Comparison of ENCODE assay signal across 1 cellular context in genomic region chr12:106957617-106958016, GRCh38.
TF ChIP-seq lines count a peak whose summit lies in the region.

No MANE protein-coding gene starts in this region.

TF ChIP-seq in H1, 55 proteins besides CTCF, POLR2A, EP300 and RAD21:
- TF ChIP-seq TAF7 (optimal IDR thresholded peaks at IDR 0.05; ENCODE audit: borderline replicate concordance, low read depth, low read length), result no peak
- TF ChIP-seq E2F6 (IDR thresholded peaks at IDR 0.05), result no peak
- TF ChIP-seq CHD2 (IDR thresholded peaks at IDR 0.05; ENCODE audit: low read length), result no peak
- TF ChIP-seq TCF12 (IDR thresholded peaks at IDR 0.05; ENCODE audit: low read depth, low read length), result no peak
- no peak for TF ChIP-seq FOSL1 (IDR thresholded peaks at IDR 0.05; ENCODE audit: insufficient read depth, low read depth, low read length)
- TF ChIP-seq SUZ12 (IDR thresholded peaks at IDR 0.05; ENCODE audit: low read length), result no peak
- TF ChIP-seq GTF2F1 (IDR thresholded peaks at IDR 0.05; ENCODE audit: borderline replicate concordance, low read depth, low read length), result no peak
